23 cellular contexts compared by ENCODE assay signal in the genomic region with DNA sequence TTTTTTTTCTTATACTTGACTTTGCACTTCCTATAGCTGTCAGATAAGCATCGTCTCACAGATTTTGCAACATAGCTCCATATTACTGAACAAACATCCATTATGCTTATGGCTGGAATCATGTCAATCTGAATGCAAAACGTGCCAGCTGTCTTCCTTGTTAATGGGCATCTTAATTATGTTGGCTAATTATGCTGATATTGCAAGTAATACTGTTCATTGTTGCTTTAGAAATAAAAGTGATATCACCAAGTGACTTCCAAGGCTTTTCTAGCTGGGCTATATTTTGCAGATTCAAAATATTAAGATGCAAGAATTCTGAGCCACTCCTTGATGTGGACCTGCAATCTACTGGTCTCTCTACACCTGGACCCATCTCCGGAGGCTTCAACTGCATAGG.
DNase-seq lines count a peak whose midpoint lies in the region; ATAC-seq, FAIRE-seq and TF ChIP-seq lines count a peak whose summit lies in the region.
"Had no signal": no experiment of that assay in that cellular context is flagged by ENCODE, and none has a peak within 500 bp of the region (broad histone marks: within the 10 kb centered on the region; RNA-seq: fewer than 3 reads in every experiment).

No MANE protein-coding gene starts in this region.

- TF ChIP-seq EP300 in HepG2 (IDR thresholded peaks at IDR 0.05; ENCODE audit: low read depth in 2 of 2, low read length in 2 of 2) (no peak), HepG2 (CRISPR knock-in tag; IDR thresholded peaks at IDR 0.05; ENCODE audit: borderline replicate concordance) (no peak)

- no peaks in the 10 kb centered on the region for H3K36me3 Mint-ChIP-seq in brain
- H3K36me3 Mint-ChIP-seq in neural progenitor cell: no peaks in the 10 kb centered on the region
- H3K36me3 Mint-ChIP-seq: CD4-positive, alpha-beta memory T cell had no signal

- CTCF ChIA-PET in HepG2 (lab: Yijun Ruan, JAX; ENCODE audit: low intra/inter-chr PET ratio, low total read pairs): no interaction called here

- H3K36me3 ChIP-seq in HepG2 (replicated peaks in 1 of 2; ENCODE audit: control insufficient read depth in 1 of 2, insufficient read depth in 2 of 2, low read length in 2 of 2): no peaks in the 10 kb centered on the region
- H3K36me3 ChIP-seq in right lobe of liver: no peaks in the 10 kb centered on the region
- no peaks in the 10 kb centered on the region for H3K36me3 ChIP-seq in neural progenitor cell
- no peaks in the 10 kb centered on the region for H3K36me3 ChIP-seq in esophagus squamous epithelium
- H3K36me3 ChIP-seq in Karpas-422 (ENCODE audit: insufficient read depth, low read length): no peaks in the 10 kb centered on the region
- H3K36me3 ChIP-seq: BLaER1 had no signal

- H3K27me3 Mint-ChIP-seq in brain (peaks cover 3% of the 10 kb centered on the region), neural progenitor cell (ENCODE audit: insufficient read depth, low read depth) (peaks cover 3% of the 10 kb centered on the region)
- H3K27me3 Mint-ChIP-seq: CD4-positive, alpha-beta memory T cell had no signal

- no TSS peak for BruUV-seq in HepG2 (replicated peaks; lab: Mats Ljungman, UMichigan)

- no peak for TF ChIP-seq POLR2A in HepG2 (IDR thresholded peaks at IDR 0.05; ENCODE audit: insufficient read depth in 1 of 2, low read depth in 2 of 2, low read length in 2 of 2)
- TF ChIP-seq POLR2A in right lobe of liver (IDR thresholded peaks at IDR 0.05): no peak
- no peak for TF ChIP-seq POLR2A in esophagus squamous epithelium (IDR thresholded peaks at IDR 0.05)

- 19% methylated on average over 3 of the region's 3 CpGs for WGBS in HepG2 (ENCODE audit: low lambda C conversion rate)
- WGBS in right lobe of liver (ENCODE audit: insufficient coverage, low coverage, low lambda C conversion rate, missing lambda C conversion rate): 42% methylated on average over 3 of the region's 3 CpGs
- WGBS in esophagus squamous epithelium, 2 donors: 69 to 75% methylated on average over 3 of the region's 3 CpGs

- no peak for FAIRE-seq in HepG2 (lab: Jason Lieb, UNC)
- FAIRE-seq: GM12892 had no signal

- TF ChIP-seq RAD21 in HepG2 (CRISPR knock-in tag; IDR thresholded peaks at IDR 0.05): no peak

- H3K4me1 Mint-ChIP-seq in brain (peaks cover 49% of the 10 kb centered on the region), neural progenitor cell (peaks cover 14% of the 10 kb centered on the region)
- H3K4me1 Mint-ChIP-seq: H9 had no signal

- H3K27ac ChIP-seq in HepG2 (ENCODE audit: extremely low read length, insufficient read depth, low read length) (no peak overlapping the region), right lobe of liver (no peak overlapping the region), neural progenitor cell (no peak overlapping the region), esophagus squamous epithelium (no peak overlapping the region), Karpas-422 (ENCODE audit: low read length) (no peak overlapping the region)
- H3K27ac ChIP-seq: BLaER1, GM23248, HL-60, KMS-11 had no signal

- ATAC-seq in HepG2 (no peak), right lobe of liver (no peak)

- in situ Hi-C loops in HepG2 (cut with HindIII; ENCODE audit: extremely low pct_ligation_motif_present, low pct_unique_long_range_greater_than_20kb): no loop called here

- H2AFZ ChIP-seq in HepG2 (ENCODE audit: low read length): no peak overlapping the region
- no peak overlapping the region for H2AFZ ChIP-seq in neural progenitor cell (replicated peaks)
- H2AFZ ChIP-seq in Karpas-422 (ENCODE audit: low read length): no peak overlapping the region
- H2AFZ ChIP-seq: GM23248 had no signal

- peaks cover 0 to 11% (median 0%) of the 10 kb centered on the region in 5 experiments for H3K9me3 Mint-ChIP-seq in brain
- peaks cover 6% of the 10 kb centered on the region for H3K9me3 Mint-ChIP-seq in neural progenitor cell
- H3K9me3 Mint-ChIP-seq: CD4-positive, alpha-beta memory T cell had no signal

- no peaks in the 10 kb centered on the region for H3K4me1 ChIP-seq in HepG2 (ENCODE audit: insufficient read depth, low read length)
- no peaks in the 10 kb centered on the region for H3K4me1 ChIP-seq in right lobe of liver
- peaks cover 12% of the 10 kb centered on the region for H3K4me1 ChIP-seq in neural progenitor cell
- no peaks in the 10 kb centered on the region for H3K4me1 ChIP-seq in esophagus squamous epithelium
- H3K4me1 ChIP-seq in Karpas-422 (ENCODE audit: low read length): no peaks in the 10 kb centered on the region
- H3K4me1 ChIP-seq: Caco-2 had no signal

- no peaks in the 10 kb centered on the region for H3K9me2 ChIP-seq in Karpas-422 (replicated peaks; ENCODE audit: insufficient read depth, low read length)

- H3K27ac Mint-ChIP-seq in brain (peak overlapping the region; percentile 5 to 96 (median 82)), neural progenitor cell (no peak overlapping the region)
- H3K27ac Mint-ChIP-seq: H9 had no signal

- H3K79me2 ChIP-seq in HepG2 (ENCODE audit: insufficient read depth, low read length) (no peaks in the 10 kb centered on the region), neural progenitor cell (ENCODE audit: low read depth) (no peaks in the 10 kb centered on the region), Karpas-422 (ENCODE audit: low read length) (no peaks in the 10 kb centered on the region)

- intact Hi-C loops in HepG2 (cut with micrococcal nuclease; ENCODE audit: unreplicated experiment): no loop called here
- intact Hi-C loops in right lobe of liver (cut with DNase I): no loop called here
- intact Hi-C loops in esophagus squamous epithelium (cut with DNase I): no loop called here

- 0 out of 5 replicates have a peak, but pooled peaks cover 0 to 2% of the 10 kb centered on the region in 2 experiments for H3K27me3 ChIP-seq in HepG2 (ENCODE audit: control insufficient read depth in 1 of 2, insufficient read depth in 2 of 2, low read length in 2 of 2)
- H3K27me3 ChIP-seq in right lobe of liver: no peaks in the 10 kb centered on the region
- no peaks in the 10 kb centered on the region for H3K27me3 ChIP-seq in neural progenitor cell
- H3K27me3 ChIP-seq in esophagus squamous epithelium: no peaks in the 10 kb centered on the region
- H3K27me3 ChIP-seq in Karpas-422 (ENCODE audit: low read length): no peaks in the 10 kb centered on the region
- H3K27me3 ChIP-seq: BLaER1 had no signal

- no peaks in the 10 kb centered on the region for H4K20me1 ChIP-seq in HepG2 (ENCODE audit: insufficient read depth, low read length)
- no peaks in the 10 kb centered on the region for H4K20me1 ChIP-seq in neural progenitor cell (ENCODE audit: low read depth)
- no peaks in the 10 kb centered on the region for H4K20me1 ChIP-seq in Karpas-422 (ENCODE audit: insufficient read depth, low read depth, low read length)
- H4K20me1 ChIP-seq: BLaER1 had no signal

- no peaks in the 10 kb centered on the region for H3K9me3 ChIP-seq in HepG2 (ENCODE audit: low read length)
- H3K9me3 ChIP-seq in right lobe of liver: no peaks in the 10 kb centered on the region
- H3K9me3 ChIP-seq in neural progenitor cell (ENCODE audit: low read depth): no peaks in the 10 kb centered on the region
- H3K9me3 ChIP-seq in esophagus squamous epithelium: no peaks in the 10 kb centered on the region
- no peaks in the 10 kb centered on the region for H3K9me3 ChIP-seq in Karpas-422 (ENCODE audit: low read length)
- H3K9me3 ChIP-seq: Caco-2 had no signal

- H3K9ac ChIP-seq in HepG2 (ENCODE audit: insufficient read depth, low read depth, low read length) (no peak overlapping the region), neural progenitor cell (no peak overlapping the region), Karpas-422 (ENCODE audit: low read length) (no peak overlapping the region)
- H3K9ac ChIP-seq: BLaER1, GM23248, KMS-11 had no signal

- H3K4me3 ChIP-seq in HepG2 (replicated peaks in 1 of 3; ENCODE audit: insufficient read depth in 1 of 3, low read depth in 2 of 3, low read length in 3 of 3) (no peak overlapping the region), right lobe of liver (no peak overlapping the region), neural progenitor cell (no peak overlapping the region), esophagus squamous epithelium (no peak overlapping the region), Karpas-422 (ENCODE audit: low read length) (no peak overlapping the region)
- H3K4me3 ChIP-seq: BLaER1, GM23248 had no signal

- DNase-seq in HepG2 (ENCODE audit: low spot score) (no peak), right lobe of liver (no peak), NCI-H1105 treated with DMSO at 0.1 percent for 48 hours (lab: John Stamatoyannopoulos, UW) (peak; percentile 53), neural progenitor cell (ENCODE audit: low spot score) (no peak), esophagus squamous epithelium (lab: John Stamatoyannopoulos, UW) (no peak), Karpas-422 (no peak)
- DNase-seq: ACHN; Caco-2; CD4-positive, alpha-beta memory T cell; DMS153; GM23248; H9; NCI-H1417; NCI-H1930; NCI-H226; NCI-H510A treated with DMSO at 0.1 percent for 48 hours; NCI-H774; Right ventricle myocardium superior had no signal

- TF ChIP-seq CTCF in HepG2 (CRISPR knock-in tag; IDR thresholded peaks at IDR 0.05): no peak
- no peak for TF ChIP-seq CTCF in right lobe of liver (IDR thresholded peaks at IDR 0.05)
- TF ChIP-seq CTCF in brain (conservative IDR thresholded peaks at IDR 0.05): no peak
- TF ChIP-seq CTCF in neural progenitor cell (IDR thresholded peaks at IDR 0.05): no peak
- TF ChIP-seq CTCF in esophagus squamous epithelium (IDR thresholded peaks at IDR 0.05): no peak

- H3F3A ChIP-seq in neural progenitor cell (ENCODE audit: low read depth): peaks cover 12% of the 10 kb centered on the region

- H3K4me3 Mint-ChIP-seq in brain (peak overlapping the region in 3 of 5 experiments; percentile 24 to 66 (median 37)), neural progenitor cell (no peak overlapping the region)
- H3K4me3 Mint-ChIP-seq: H9 had no signal

- POLR2A ChIA-PET in HepG2 (lab: Yijun Ruan, JAX): no interaction called here

- H3K4me2 ChIP-seq in HepG2 (ENCODE audit: low read depth, low read length) (no peak overlapping the region), neural progenitor cell (no peak overlapping the region), Karpas-422 (ENCODE audit: low read depth, low read length, poor library complexity, severe bottlenecking) (no peak overlapping the region)
- H3K4me2 ChIP-seq: BLaER1, KMS-11 had no signal

TF ChIP-seq in HepG2, 621 proteins besides CTCF, POLR2A, EP300 and RAD21:
- peak; percentile 77 for TF ChIP-seq MAFF (IDR thresholded peaks at IDR 0.05; ENCODE audit: low read depth, low read length)
- no peak for TF ChIP-seq ZBTB1 (CRISPR knock-in tag; IDR thresholded peaks at IDR 0.05; ENCODE audit: borderline replicate concordance)
- peak; percentile 74 to 83 for TF ChIP-seq MAFK (conservative IDR thresholded peaks at IDR 0.05 in 1 of 2, IDR thresholded peaks at IDR 0.05 in 1 of 2; ENCODE audit: low read length in 2 of 2)
- no peak for TF ChIP-seq JDP2 (CRISPR knock-in tag; IDR thresholded peaks at IDR 0.05; ENCODE audit: borderline replicate concordance)
